8 cellular contexts compared by ENCODE assay signal in genomic region chr22:35330258-35330861, GRCh38. TPM values are rescaled to one million over a fixed set of nuclear protein-coding genes. Genes with fewer than 3 reads are reported as not detected.
A peak's percentile ranks its signal among the peaks of the same experiment; 100 is the strongest.
DNase-seq lines count a peak whose midpoint lies in the region; ATAC-seq and TF ChIP-seq lines count a peak whose summit lies in the region.

No MANE protein-coding gene starts in this region.

- WGBS in esophagus, 2 donors: 43% methylated on average over 16 of the region's 16 CpGs

- H2AFZ ChIP-seq in Loucy (ENCODE audit: low read length) (peak overlapping the region; percentile 54; the same call in 1 of the 2 replicates), osteoblast (ENCODE audit: low read length) (peak overlapping the region; percentile 60)

- TF ChIP-seq POLR2A in uterus (IDR thresholded peaks at IDR 0.05): no peak

- TF ChIP-seq CTCF in Loucy (conservative IDR thresholded peaks at IDR 0.05; ENCODE audit: low read length) (no peak), osteoblast (IDR thresholded peaks at IDR 0.05; ENCODE audit: extremely low read depth, low read depth, low read length) (no peak), uterus (IDR thresholded peaks at IDR 0.05) (no peak)

- intact Hi-C loops in uterus (cut with DNase I; ENCODE audit: low total_unique reads): no loop called here

- H3K79me2 ChIP-seq in Loucy (ENCODE audit: insufficient read depth, low read length) (peaks cover 9% of the 10 kb centered on the region), osteoblast (ENCODE audit: insufficient read depth, low read length) (no peaks in the 10 kb centered on the region)

- peaks cover 53% of the 10 kb centered on the region for H3K4me1 ChIP-seq in Loucy (ENCODE audit: insufficient read depth, low read length, poor library complexity, severe bottlenecking)
- peaks cover 0 to 5% of the 10 kb centered on the region in 2 donors for H3K4me1 ChIP-seq in esophagus (ENCODE audit: control insufficient read depth in 2 of 2, insufficient read depth in 2 of 2, low read length in 1 of 2)
- peaks cover 7% of the 10 kb centered on the region for H3K4me1 ChIP-seq in osteoblast (ENCODE audit: insufficient read depth, low read length)
- H3K4me1 ChIP-seq in uterus: peaks cover 0 to 4% of the 10 kb centered on the region in 2 donors

- no peaks in the 10 kb centered on the region for H3K9me2 ChIP-seq in Loucy (replicated peaks; ENCODE audit: low read depth, low read length)

- H4K20me1 ChIP-seq in Loucy (ENCODE audit: insufficient read depth, low read length, poor library complexity, severe bottlenecking): no peaks in the 10 kb centered on the region
- peaks cover 4% of the 10 kb centered on the region for H4K20me1 ChIP-seq in osteoblast (ENCODE audit: insufficient read depth, low read length)

- H3K36me3 ChIP-seq in Loucy (ENCODE audit: insufficient read depth, low read length) (peaks cover 29% of the 10 kb centered on the region; the same call in 1 of the 2 replicates), esophagus (ENCODE audit: control insufficient read depth in 2 of 2, insufficient read depth in 2 of 2, low read length in 1 of 2) (peaks cover 18 to 58% of the 10 kb centered on the region in 2 donors), osteoblast (ENCODE audit: insufficient read depth, low read length) (peaks cover 89% of the 10 kb centered on the region), uterus (no peaks in the 10 kb centered on the region)

- H3K27ac ChIP-seq in esophagus (ENCODE audit: low read depth in 2 of 2, low read length in 1 of 2) (peak overlapping the region; percentile 70 to 89), osteoblast (ENCODE audit: low read depth, low read length) (peak overlapping the region; percentile 93), uterus (peak overlapping the region; percentile 73 to 82)

- DNase-seq in activated CD4-positive, alpha-beta T cell treated with anti-CD3 and anti-CD28 coated beads, Interleukin-2, amount 50 U/mL, for 1 hour: peak; percentile 49
- peak; percentile 95 for DNase-seq in osteoblast (ENCODE audit: insufficient read length, low spot score, missing footprints)
- DNase-seq in uterus: peak; percentile 89 to 95
- DNase-seq in NCI-H1694 treated with DMSO at 0.1 percent for 48 hours (lab: John Stamatoyannopoulos, UW): no peak
- no peak for DNase-seq in NCI-H2107 treated with DMSO at 0.1 percent for 48 hours (lab: John Stamatoyannopoulos, UW; ENCODE audit: unreplicated experiment)

- H3K9me3 ChIP-seq in Loucy (ENCODE audit: insufficient read depth, low read depth, low read length): no peaks in the 10 kb centered on the region
- no peaks in the 10 kb centered on the region for H3K9me3 ChIP-seq in esophagus (ENCODE audit: control insufficient read depth in 2 of 2, insufficient read depth in 1 of 2, low read depth in 1 of 2, low read length in 1 of 2)
- H3K9me3 ChIP-seq in osteoblast (ENCODE audit: low read depth, low read length): no peaks in the 10 kb centered on the region
- no peaks in the 10 kb centered on the region for H3K9me3 ChIP-seq in uterus

- H3K27me3 ChIP-seq in Loucy (ENCODE audit: insufficient read depth, low read length, poor library complexity, severe bottlenecking) (no peaks in the 10 kb centered on the region), esophagus (ENCODE audit: control insufficient read depth in 1 of 2, insufficient read depth in 2 of 2, low read length in 2 of 2) (no peaks in the 10 kb centered on the region), osteoblast (ENCODE audit: insufficient read depth, low read length) (no peaks in the 10 kb centered on the region), uterus (no peaks in the 10 kb centered on the region)

- no peak for ATAC-seq in GM21423 (IDR thresholded peaks at IDR 0.05; ENCODE audit: unreplicated experiment)

- H3K9ac ChIP-seq in Loucy (ENCODE audit: low read depth, low read length, poor library complexity, severe bottlenecking): peak overlapping the region; percentile 62

- peak overlapping the region; percentile 67 for H3K4me2 ChIP-seq in Loucy (ENCODE audit: low read depth, low read length, poor library complexity, severe bottlenecking)
- no peak overlapping the region for H3K4me2 ChIP-seq in osteoblast (ENCODE audit: insufficient read depth, low read length)

- H3K4me3 ChIP-seq in Loucy (ENCODE audit: low read length, poor library complexity, severe bottlenecking): peak overlapping the region; percentile 57
- no peak overlapping the region for H3K4me3 ChIP-seq in esophagus (ENCODE audit: low read depth in 1 of 2, low read length in 2 of 2)
- H3K4me3 ChIP-seq in osteoblast (ENCODE audit: insufficient read depth, low read length): no peak overlapping the region
- no peak overlapping the region for H3K4me3 ChIP-seq in uterus

- H3F3A ChIP-seq in Loucy (ENCODE audit: low read depth): peaks cover 8% of the 10 kb centered on the region; the same call in 1 of the 2 replicates

RNA-seq across cellular contexts. Expression of gene TOM1, which starts 30.7 kb away (rescaled TPM):
- polyA plus RNA-seq in esophagus: 10 to 100 TPM; 86.4 to 88.0 TPM
- total RNA-seq in osteoblast (118 and 131 TPM in 2 replicates), uterus (10 to 100 TPM; 21.3 to 66.7 (median 52.5) TPM)

RNA-seq across cellular contexts. Expression of gene HMOX1, which starts 50.5 kb away (rescaled TPM):
- polyA plus RNA-seq in esophagus: 10 to 100 TPM; 46.6 to 74.0 TPM
- total RNA-seq in osteoblast: 411 and 475 TPM in 2 replicates
- 10 to 100 TPM in 1 of 4 donors, 1 to 10 TPM in 2, under 1 TPM in 1; 0.51 to 13.8 (median 8.5) TPM for total RNA-seq in uterus

Comparison
In these comparisons a context has a peak if more than half of its experiments do, and no peak if none do; other contexts are left out.
1. DNase-seq: peak in activated CD4-positive, alpha-beta T cell treated with anti-CD3 and anti-CD28 coated beads, Interleukin-2, amount 50 U/mL, for 1 hour (single experiment), osteoblast (single experiment) and uterus (2 of 2); none in NCI-H1694 treated with DMSO at 0.1 percent for 48 hours (single experiment) and NCI-H2107 treated with DMSO at 0.1 percent for 48 hours (single experiment).
2. RNA of gene HMOX1, which starts 50.5 kb away (total RNA-seq): 411 to 475 TPM in osteoblast; 0.51 to 13.8 TPM in uterus; every median in the first group is over 10 times any median in the second.
3. Peak in every context shown above with its lines, with median percentiles within 50 percentile points of each other: H3K27ac ChIP-seq.